10 cellular contexts compared by ENCODE assay signal in genomic region chrX:56766554-56767412, GRCh38. TPM values are rescaled to one million over a fixed set of nuclear protein-coding genes. Genes with fewer than 3 reads are reported as not detected.
A peak's percentile ranks its signal among the peaks of the same experiment; 100 is the strongest.
DNase-seq lines count a peak whose midpoint lies in the region; ATAC-seq, FAIRE-seq and TF ChIP-seq lines count a peak whose summit lies in the region.
"Had no signal": no experiment of that assay in that cellular context is flagged by ENCODE, and none has a peak within 500 bp of the region (broad histone marks: within the 10 kb centered on the region; RNA-seq: fewer than 3 reads in every experiment).

No MANE protein-coding gene starts in this region.

- no peaks in the 10 kb centered on the region for H3K27me3 Mint-ChIP-seq in CD4-positive, alpha-beta T cell

- no peak for DNase-seq in CD4-positive, alpha-beta T cell
- DNase-seq in Karpas-422: peak; percentile 68
- DNase-seq in dermis blood vessel endothelial cell: no peak
- no peak for DNase-seq in GM12891 (ENCODE audit: insufficient read length, low spot score)
- DNase-seq in HAP-1 (ENCODE audit: low spot score in 2 of 2): no peak
- DNase-seq: NCI-H1105 had no signal

- no peaks in the 10 kb centered on the region for H4K20me1 ChIP-seq in Karpas-422 (ENCODE audit: insufficient read depth, low read depth, low read length)

- TF ChIP-seq POLR2A in GM12891 (IDR thresholded peaks at IDR 0.05; ENCODE audit: low read depth, low read length): no peak

- H3K36me3 ChIP-seq in Karpas-422 (ENCODE audit: insufficient read depth, low read length): no peaks in the 10 kb centered on the region
- H3K36me3 ChIP-seq in neuron (ENCODE audit: insufficient read depth, low read length): no peaks in the 10 kb centered on the region
- peaks cover 4% of the 10 kb centered on the region for H3K36me3 ChIP-seq in HAP-1 (replicated peaks)
- H3K36me3 ChIP-seq: thoracic aorta had no signal

- no peaks in the 10 kb centered on the region for H3K9me3 ChIP-seq in CD4-positive, alpha-beta T cell (ENCODE audit: control insufficient read depth, low read length)
- no peaks in the 10 kb centered on the region for H3K9me3 ChIP-seq in Karpas-422 (ENCODE audit: low read length)
- H3K9me3 ChIP-seq in neuron (ENCODE audit: low read length): no peaks in the 10 kb centered on the region
- H3K9me3 ChIP-seq in HAP-1: no peaks in the 10 kb centered on the region
- H3K9me3 ChIP-seq: thoracic aorta had no signal

- H3K9me2 ChIP-seq in Karpas-422 (replicated peaks; ENCODE audit: insufficient read depth, low read length): no peaks in the 10 kb centered on the region

- H3K4me2 ChIP-seq in Karpas-422 (ENCODE audit: low read depth, low read length, poor library complexity, severe bottlenecking): peak overlapping the region; percentile 80

- intact Hi-C loops in CD4-positive, alpha-beta T cell (cut with DNase I, micrococcal nuclease): no loop called here

- H3K9me3 Mint-ChIP-seq in CD4-positive, alpha-beta T cell: no peaks in the 10 kb centered on the region

- in situ Hi-C loops in HAP-1 (cut with MboI; ENCODE audit: low sequenced_read_pairs): loop anchor here (25.0 kb wide), 1 partner anchor 221 kb away; the partner anchor contains the start of gene SPIN3

- peaks cover 55% of the 10 kb centered on the region for H3K4me1 ChIP-seq in Karpas-422 (ENCODE audit: low read length)
- no peaks in the 10 kb centered on the region for H3K4me1 ChIP-seq in neuron (ENCODE audit: insufficient read depth, low read length)
- H3K4me1 ChIP-seq in HAP-1: no peaks in the 10 kb centered on the region

- H3K4me3 Mint-ChIP-seq in CD4-positive, alpha-beta T cell: peak overlapping the region; percentile 48

- H3K4me3 ChIP-seq in Karpas-422 (ENCODE audit: low read length): peak overlapping the region; percentile 62
- H3K4me3 ChIP-seq in neuron (ENCODE audit: low read length): peak overlapping the region; percentile 18
- no peak overlapping the region for H3K4me3 ChIP-seq in HAP-1
- H3K4me3 ChIP-seq: thoracic aorta had no signal

- no peak overlapping the region for H3K27ac ChIP-seq in CD4-positive, alpha-beta T cell (ENCODE audit: low read depth, low read length)
- peak overlapping the region; percentile 82 for H3K27ac ChIP-seq in Karpas-422 (ENCODE audit: low read length)
- H3K27ac ChIP-seq in cingulate gyrus (ENCODE audit: low read depth, low read length): peak overlapping the region; percentile 47
- H3K27ac ChIP-seq: thoracic aorta had no signal

- no peak for FAIRE-seq in GM12891 (lab: Jason Lieb, UNC)

- H3K4me1 Mint-ChIP-seq in CD4-positive, alpha-beta T cell (ENCODE audit: low read depth): peaks cover 48% of the 10 kb centered on the region

- peaks cover 21% of the 10 kb centered on the region for H3K79me2 ChIP-seq in Karpas-422 (ENCODE audit: low read length)

- TF ChIP-seq CTCF in CD4-positive, alpha-beta T cell (IDR thresholded peaks at IDR 0.05): no peak

- CTCF ChIA-PET in CD4-positive, alpha-beta T cell (lab: Charles Lee): no interaction called here

- H3K27ac Mint-ChIP-seq in CD4-positive, alpha-beta T cell: peak overlapping the region; percentile 90

- H2AFZ ChIP-seq in Karpas-422 (ENCODE audit: low read length) (peak overlapping the region; percentile 1; the same call in 1 of the 2 replicates), neuron (ENCODE audit: low read depth, low read length) (no peak overlapping the region)

- POLR2A ChIA-PET in CD4-positive, alpha-beta T cell (lab: Charles Lee): no interaction called here

- H3K9ac ChIP-seq in Karpas-422 (ENCODE audit: low read length): peak overlapping the region; percentile 70

- H3K27me3 ChIP-seq in CD4-positive, alpha-beta T cell (ENCODE audit: control insufficient read depth, insufficient read depth, low read length): no peaks in the 10 kb centered on the region
- no peaks in the 10 kb centered on the region for H3K27me3 ChIP-seq in Karpas-422 (ENCODE audit: low read length)
- no peaks in the 10 kb centered on the region for H3K27me3 ChIP-seq in neuron (ENCODE audit: insufficient read depth, low read length)
- no peaks in the 10 kb centered on the region for H3K27me3 ChIP-seq in HAP-1 (ENCODE audit: low read depth)

- no peak for ATAC-seq in CD4-positive, alpha-beta T cell (ENCODE audit: poor library complexity)
- no peak for ATAC-seq in HG03521 (IDR thresholded peaks at IDR 0.05; ENCODE audit: unreplicated experiment)

- H3K36me3 Mint-ChIP-seq in CD4-positive, alpha-beta T cell (ENCODE audit: low read depth): peaks cover 5% of the 10 kb centered on the region

TF ChIP-seq in GM12891, 5 proteins besides CTCF, POLR2A, EP300 and RAD21:
- TF ChIP-seq POLR2AphosphoS5 (IDR thresholded peaks at IDR 0.05; ENCODE audit: low read depth, low read length) (no peak), PAX5 (IDR thresholded peaks at IDR 0.05; ENCODE audit: insufficient read depth, low read length, severe bottlenecking) (no peak), TAF1 (IDR thresholded peaks at IDR 0.05; ENCODE audit: low read depth, low read length) (no peak)

RNA-seq across cellular contexts. Expression of gene NBDY, which starts 37.7 kb away (rescaled TPM):
- 10 to 100 TPM; 25.0 to 28.3 TPM for total RNA-seq in CD4-positive, alpha-beta T cell
- total RNA-seq in Karpas-422 (2014; rRNA removed; shearing (Covaris generic); ENCODE audit: low replicate concordance): 4.9 and 20.5 TPM in 2 replicates
- 5.3 and 6.2 TPM in 2 replicates for total RNA-seq in dermis blood vessel endothelial cell
- 37.7 TPM for polyA plus RNA-seq in GM12891 (2012; ENCODE audit: low read depth, missing spikeins)
